In the genomic region with DNA sequence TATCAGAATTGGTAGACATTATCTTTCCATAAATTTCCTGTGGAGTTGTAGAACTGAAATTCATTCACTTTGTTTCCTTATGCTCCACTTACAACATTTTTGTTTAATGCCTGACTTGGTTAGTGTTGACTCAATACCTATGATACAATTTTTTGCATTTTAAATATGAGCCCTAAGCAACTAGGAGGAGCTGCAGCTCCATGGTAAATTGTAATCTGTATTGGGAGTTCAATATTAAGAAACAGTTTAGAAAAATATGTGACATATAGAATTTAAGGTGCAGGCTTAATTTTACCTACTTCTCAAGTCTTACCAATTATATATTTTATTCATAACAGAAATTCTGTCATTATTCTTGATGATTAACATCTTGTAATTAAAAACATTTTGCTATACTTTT, we compare ENCODE assay signal across 21 cellular contexts.
A peak's percentile ranks its signal among the peaks of the same experiment; 100 is the strongest.
DNase-seq lines count a peak whose midpoint lies in the region; ATAC-seq and TF ChIP-seq lines count a peak whose summit lies in the region.
"Had no signal": no experiment of that assay in that cellular context is flagged by ENCODE, and none has a peak within 500 bp of the region (broad histone marks: within the 10 kb centered on the region; RNA-seq: fewer than 3 reads in every experiment).

No MANE protein-coding gene starts in this region.

- H3K4me3 ChIP-seq in LNCaP clone FGC (ENCODE audit: low read depth, low read length) = no peak overlapping the region
- H3K4me3 ChIP-seq in SJCRH30 = no peak overlapping the region
- H3K4me3 ChIP-seq: BLaER1, mucosa of descending colon, neural progenitor cell, psoas muscle, skin epidermis, upper lobe of left lung had no signal

- H3K27me3 ChIP-seq in SJCRH30 = no peaks in the 10 kb centered on the region
- H3K27me3 ChIP-seq: BLaER1, neural progenitor cell, upper lobe of left lung had no signal

- DNase-seq in NCI-H1105 treated with DMSO at 0.1 percent for 48 hours (lab: John Stamatoyannopoulos, UW) (peak; percentile 2), NCI-H1105 (lab: John Stamatoyannopoulos, UW) (no peak), LNCaP clone FGC (ENCODE audit: low read depth) (no peak), amniotic epithelial cell (ENCODE audit: low read depth) (peak; percentile 58), iris pigment epithelial cell (ENCODE audit: low read depth) (peak; percentile 42), SJCRH30 (no peak)
- DNase-seq: activated CD4-positive, alpha-beta T cell treated with anti-CD3 and anti-CD28 coated beads for 48 hours; activated CD8-positive, alpha-beta memory T cell treated with anti-CD3 and anti-CD28 coated beads, Interleukin-2, amount 10 ng/mL, durations not matched to agents 7 days and 5 days; GDM1; mucosa of descending colon; MV-4-11; NCI-H2227 treated with DMSO at 0.1 percent for 48 hours; psoas muscle; stimulated activated CD4-positive, alpha-beta T cell treated with anti-CD3 and anti-CD28 coated beads, Interleukin-4, amount 100 ng/mL, for 4 hours; upper lobe of left lung had no signal

- H3K36me3 ChIP-seq in SJCRH30 = no peaks in the 10 kb centered on the region
- H3K36me3 ChIP-seq: BLaER1, neural progenitor cell, upper lobe of left lung had no signal

- H3K27ac ChIP-seq in SJCRH30 = no peak overlapping the region
- H3K27ac ChIP-seq: BLaER1, neural progenitor cell, psoas muscle, RWPE1, skin epidermis, upper lobe of left lung had no signal

- H3K9me3 ChIP-seq in SJCRH30 (replicated peaks) = no peaks in the 10 kb centered on the region
- H3K9me3 ChIP-seq: BLaER1, mucosa of descending colon, psoas muscle, upper lobe of left lung had no signal

- H3K4me1 ChIP-seq in SJCRH30 = no peaks in the 10 kb centered on the region
- H3K4me1 ChIP-seq: BLaER1, neural progenitor cell, psoas muscle, upper lobe of left lung had no signal

- TF ChIP-seq CTCF in LNCaP clone FGC (IDR thresholded peaks at IDR 0.05; ENCODE audit: control insufficient read depth, extremely low read depth, insufficient read depth) = peak; percentile 26; the same call in 1 of the 2 replicates

- ATAC-seq in HG02884 (IDR thresholded peaks at IDR 0.05; ENCODE audit: unreplicated experiment) = no peak
- ATAC-seq in GM19397 (IDR thresholded peaks at IDR 0.05; ENCODE audit: unreplicated experiment) = no peak
- ATAC-seq: activated CD8-positive, alpha-beta memory T cell treated with anti-CD3 and anti-CD28 coated beads, Interleukin-2, amount 10 ng/mL, durations not matched to agents 7 days and 5 days; mucosa of descending colon; psoas muscle had no signal

Comparison
In these comparisons a context has a peak if more than half of its experiments do, and no peak if none do; other contexts are left out.
1. DNase-seq: peak in NCI-H1105 treated with DMSO at 0.1 percent for 48 hours (single experiment), amniotic epithelial cell (single experiment) and iris pigment epithelial cell (single experiment); none in NCI-H1105 (single experiment), LNCaP clone FGC (single experiment) and SJCRH30 (0 of 2).